16 cellular contexts compared by ENCODE assay signal in genomic region chr18:7447629-7448028, GRCh38.
DNase-seq lines count a peak whose midpoint lies in the region; ATAC-seq and TF ChIP-seq lines count a peak whose summit lies in the region.
"Had no signal": no experiment of that assay in that cellular context is flagged by ENCODE, and none has a peak within 500 bp of the region (broad histone marks: within the 10 kb centered on the region; RNA-seq: fewer than 3 reads in every experiment).

No MANE protein-coding gene starts in this region.

- H3K4me3 ChIP-seq in mammary epithelial cell (replicated peaks in 1 of 3; ENCODE audit: insufficient read depth in 1 of 3, low read depth in 2 of 3, low read length in 3 of 3) = no peak overlapping the region
- no peak overlapping the region for H3K4me3 ChIP-seq in heart right ventricle

- intact Hi-C loops in mammary epithelial cell (cut with micrococcal nuclease) (no loop called here), heart right ventricle (cut with DNase I) (loop anchor here in 1 of 10 donors (10.0 kb wide), 1 partner anchor 163 kb away; no protein-coding TSS in a partner anchor)

- no peak for TF ChIP-seq CTCF in mammary epithelial cell (conservative IDR thresholded peaks at IDR 0.05 in 1 of 2, IDR thresholded peaks at IDR 0.05 in 1 of 2; ENCODE audit: extremely low read depth in 1 of 2, insufficient read depth in 1 of 2, low read depth in 1 of 2, low read length in 2 of 2)
- no peak for TF ChIP-seq CTCF in heart right ventricle (IDR thresholded peaks at IDR 0.05)

- no peak overlapping the region for H2AFZ ChIP-seq in mammary epithelial cell (ENCODE audit: low read depth, low read length)

- in situ Hi-C loops in mammary epithelial cell (cut with MboI; ENCODE audit: low sequenced_read_pairs in 2 of 2) = no loop called here

- H3K27me3 ChIP-seq in mammary epithelial cell (ENCODE audit: insufficient read depth, low read length) = no peaks in the 10 kb centered on the region
- no peaks in the 10 kb centered on the region for H3K27me3 ChIP-seq in heart right ventricle

- dilution Hi-C loops in mammary epithelial cell (cut with HindIII; ENCODE audit: low sequenced_read_pairs) = no loop called here

- H3K36me3 ChIP-seq in mammary epithelial cell (ENCODE audit: insufficient read depth, low read length) = no peaks in the 10 kb centered on the region
- H3K36me3 ChIP-seq in heart right ventricle = no peaks in the 10 kb centered on the region

- no peak overlapping the region for H3K27ac ChIP-seq in mammary epithelial cell (ENCODE audit: insufficient read depth, low read depth, low read length)
- H3K27ac ChIP-seq in heart right ventricle = no peak overlapping the region
- H3K27ac ChIP-seq: 22Rv1 had no signal

- no peak for ATAC-seq in HG03571 (IDR thresholded peaks at IDR 0.05; ENCODE audit: unreplicated experiment)
- no peak for ATAC-seq in GM18858 (IDR thresholded peaks at IDR 0.05; ENCODE audit: unreplicated experiment)
- no peak for ATAC-seq in heart right ventricle

- no peak overlapping the region for H3K9ac ChIP-seq in mammary epithelial cell (ENCODE audit: insufficient read depth, low read length)

- 75% methylated on average over 1 of the region's 1 CpG for WGBS in mammary epithelial cell (ENCODE audit: low coverage, missing lambda C conversion rate)
- 70 to 78% methylated on average over 1 of the region's 1 CpG for WGBS in heart right ventricle, 2 donors

- no TSS peak for BruUV-seq in mammary epithelial cell (replicated peaks; lab: Mats Ljungman, UMichigan)

- no peaks in the 10 kb centered on the region for H4K20me1 ChIP-seq in mammary epithelial cell (ENCODE audit: insufficient read depth, low read length)

- DNase-seq in NCI-H82 (lab: John Stamatoyannopoulos, UW) (peak; percentile 78), NCI-H82 treated with DMSO at 0.1 percent for 48 hours (lab: John Stamatoyannopoulos, UW; ENCODE audit: unreplicated experiment) (no peak), mammary epithelial cell (peak; percentile 13), islet precursor cell (peak; percentile 77), RKO (ENCODE audit: low spot score) (no peak), heart right ventricle (no peak)
- DNase-seq: CD4-positive, CD25-positive, alpha-beta regulatory T cell; GOT3; KBM-7; NCI-H1417 treated with DMSO at 0.1 percent for 48 hours; NCI-H1930; NCI-H2171; NCI-H446 had no signal

- CTCF ChIA-PET in mammary epithelial cell (lab: Charles Lee; ENCODE audit: low non-redundant PET) = no interaction called here

- no peak overlapping the region for H3K4me2 ChIP-seq in mammary epithelial cell (ENCODE audit: insufficient read depth, low read depth, low read length)

- H3K4me1 ChIP-seq in mammary epithelial cell (ENCODE audit: insufficient read depth, low read length) (no peaks in the 10 kb centered on the region), heart right ventricle (peaks cover 0 to 17% (median 0%) of the 10 kb centered on the region in 9 donors)

- H3K79me2 ChIP-seq in mammary epithelial cell (ENCODE audit: insufficient read depth, low read length) = no peaks in the 10 kb centered on the region

- no peaks in the 10 kb centered on the region for H3K9me3 ChIP-seq in mammary epithelial cell (replicated peaks; ENCODE audit: insufficient read depth, low read length)
- H3K9me3 ChIP-seq in heart right ventricle = no peaks in the 10 kb centered on the region

Comparison
In these comparisons a context has a peak if more than half of its experiments do, and no peak if none do; other contexts are left out.
1. DNase-seq: peak in NCI-H82 (single experiment), mammary epithelial cell (single experiment) and islet precursor cell (single experiment); none in NCI-H82 treated with DMSO at 0.1 percent for 48 hours (single experiment), RKO (single experiment) and heart right ventricle (0 of 2).